ENCODE assay signal across 22 cellular contexts in the genomic region with DNA sequence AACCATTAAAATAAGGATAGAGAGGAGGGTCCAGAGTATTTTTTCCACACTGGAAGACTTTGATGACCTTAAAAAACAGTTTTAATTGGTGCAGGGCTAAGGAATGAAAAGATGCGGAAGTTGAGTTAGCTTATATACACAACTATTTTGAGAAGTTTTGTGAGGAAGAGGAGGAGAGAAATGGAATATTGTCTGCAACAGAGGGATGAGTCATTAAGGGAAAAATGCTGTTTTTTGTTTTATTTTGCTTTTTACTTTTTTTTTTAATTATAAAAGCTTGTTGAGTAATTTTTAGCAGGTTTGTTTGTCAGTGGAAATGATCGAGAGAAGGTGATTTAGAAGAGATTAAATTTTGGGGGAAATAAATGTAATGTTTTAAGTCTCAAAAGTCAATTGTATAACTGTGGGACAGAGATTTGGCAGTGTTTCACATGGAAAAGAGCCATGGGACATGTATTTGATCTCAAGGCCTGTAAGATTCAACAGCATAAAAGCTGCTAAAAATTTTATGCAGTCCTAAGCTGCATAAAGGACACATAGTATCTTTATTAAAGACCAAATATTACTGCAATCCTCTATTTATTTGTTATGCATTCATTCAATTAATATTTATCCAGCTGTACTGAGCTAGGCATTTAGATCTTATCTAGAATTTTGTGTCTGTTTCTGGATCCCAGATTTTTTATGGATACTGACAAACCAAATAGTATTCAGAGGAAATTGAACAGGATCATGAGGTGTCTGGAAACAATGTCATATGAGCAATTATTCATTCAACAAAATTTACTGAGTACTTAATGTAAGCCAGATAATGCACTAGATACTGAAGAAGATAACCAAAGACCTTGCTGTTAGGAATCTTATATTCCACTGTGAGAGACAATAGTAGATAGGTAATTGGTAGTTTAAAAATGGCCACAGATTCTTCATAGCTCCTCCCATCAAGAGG.
DNase-seq lines count a peak whose midpoint lies in the region; ATAC-seq and TF ChIP-seq lines count a peak whose summit lies in the region.
"Had no signal": no experiment of that assay in that cellular context is flagged by ENCODE, and none has a peak within 500 bp of the region (broad histone marks: within the 10 kb centered on the region; RNA-seq: fewer than 3 reads in every experiment).

No MANE protein-coding gene starts in this region.

- ATAC-seq in HG02970 (IDR thresholded peaks at IDR 0.05; ENCODE audit: low FRiP score, unreplicated experiment) (no peak), HG03039 (IDR thresholded peaks at IDR 0.05; ENCODE audit: unreplicated experiment) (no peak)
- ATAC-seq: left lung, right cardiac atrium had no signal

- H3K9me3 Mint-ChIP-seq in activated T-cell treated with anti-CD3 and anti-CD28 coated beads, Interleukin-2, amount 50 U/mL, for 24 hours: peaks cover 5% of the 10 kb centered on the region

- peaks cover 56% of the 10 kb centered on the region for H3K36me3 Mint-ChIP-seq in activated T-cell treated with anti-CD3 and anti-CD28 coated beads, Interleukin-2, amount 50 U/mL, for 24 hours (ENCODE audit: low read depth)

- DNase-seq in activated T-cell treated with anti-CD3 and anti-CD28 coated beads, Interleukin-2, amount 50 U/mL, for 24 hours: no peak
- no peak for DNase-seq in activated T-cell treated with anti-CD3 and anti-CD28 coated beads, Interleukin-2, amount 50 U/mL, for 1 hour
- peak; percentile 17 for DNase-seq in astrocyte of the hippocampus (ENCODE audit: low read depth, low spot score)
- DNase-seq in fibroblast of the aortic adventitia (ENCODE audit: low read depth): peak; percentile 57
- DNase-seq in kidney tubule cell (ENCODE audit: low spot score): no peak
- DNase-seq: 8988T; activated CD4-positive, alpha-beta T cell treated with anti-CD3 and anti-CD28 coated beads for 36 hours; activated effector memory CD4-positive, alpha-beta T cell treated with anti-CD3 and anti-CD28 coated beads, Interleukin-2, amount 50 U/mL, for 16 hours; erythroblast; head of caudate nucleus; left lung; NCI-H1694; NCI-H526 treated with DMSO at 0.1 percent for 48 hours; right cardiac atrium; stimulated activated CD4-positive, alpha-beta T cell treated with anti-CD3 and anti-CD28 coated beads, Interleukin-15, amount 100 ng/mL, for 24 hours had no signal

- no peak overlapping the region for H3K4me3 ChIP-seq in fibroblast of the aortic adventitia (ENCODE audit: low read depth, low read length)
- H3K4me3 ChIP-seq in skeletal muscle satellite cell (ENCODE audit: low read length): no peak overlapping the region
- H3K4me3 ChIP-seq: cardiac muscle cell, left lung, ovary had no signal

- H3K27me3 ChIP-seq in skeletal muscle satellite cell (ENCODE audit: control insufficient read depth, insufficient read depth, low read length): no peaks in the 10 kb centered on the region
- H3K27me3 ChIP-seq: cardiac muscle cell, left lung, ovary had no signal

- H3K4me1 Mint-ChIP-seq in activated T-cell treated with anti-CD3 and anti-CD28 coated beads, Interleukin-2, amount 50 U/mL, for 24 hours (ENCODE audit: low read depth): peaks cover 22% of the 10 kb centered on the region

- no peaks in the 10 kb centered on the region for H3K9me3 ChIP-seq in skeletal muscle satellite cell (replicated peaks; ENCODE audit: low read length)
- H3K9me3 ChIP-seq: ovary had no signal

- peaks cover 14% of the 10 kb centered on the region for H3K4me1 ChIP-seq in skeletal muscle satellite cell (ENCODE audit: control insufficient read depth, insufficient read depth, low read length)
- H3K4me1 ChIP-seq: left lung had no signal

- TF ChIP-seq CTCF in fibroblast of the aortic adventitia (IDR thresholded peaks at IDR 0.05; ENCODE audit: insufficient read depth, low read length): no peak

- peak overlapping the region; percentile 79 for H3K27ac Mint-ChIP-seq in activated T-cell treated with anti-CD3 and anti-CD28 coated beads, Interleukin-2, amount 50 U/mL, for 24 hours
- H3K27ac Mint-ChIP-seq: B cell, IgD-negative memory B cell had no signal

- no peaks in the 10 kb centered on the region for H3K36me3 ChIP-seq in skeletal muscle satellite cell (ENCODE audit: insufficient read depth, low read length)
- H3K36me3 ChIP-seq: cardiac muscle cell, left lung, ovary had no signal

- no peak overlapping the region for H3K9ac ChIP-seq in skeletal muscle satellite cell (ENCODE audit: low read depth, low read length)

- H3K27me3 Mint-ChIP-seq in activated T-cell treated with anti-CD3 and anti-CD28 coated beads, Interleukin-2, amount 50 U/mL, for 24 hours: no peaks in the 10 kb centered on the region
- H3K27me3 Mint-ChIP-seq: activated CD4-positive, alpha-beta T cell treated with anti-CD3 and anti-CD28 coated beads for 36 hours; B cell; IgD-negative memory B cell had no signal

- H3K4me2 ChIP-seq in skeletal muscle satellite cell (ENCODE audit: low read length): peak overlapping the region; percentile 30

- H3K4me3 Mint-ChIP-seq in activated T-cell treated with anti-CD3 and anti-CD28 coated beads, Interleukin-2, amount 50 U/mL, for 24 hours: no peak overlapping the region
- H3K4me3 Mint-ChIP-seq: activated CD4-positive, alpha-beta T cell treated with anti-CD3 and anti-CD28 coated beads for 36 hours; B cell; IgD-negative memory B cell had no signal

Comparison
In these comparisons a context has a peak if more than half of its experiments do, and no peak if none do; other contexts are left out.
1. DNase-seq: peak in astrocyte of the hippocampus (single experiment) and fibroblast of the aortic adventitia (single experiment); none in activated T-cell treated with anti-CD3 and anti-CD28 coated beads, Interleukin-2, amount 50 U/mL, for 24 hours (single experiment), activated T-cell treated with anti-CD3 and anti-CD28 coated beads, Interleukin-2, amount 50 U/mL, for 1 hour (single experiment) and kidney tubule cell (single experiment).